1 cellular context compared by ENCODE assay signal in the genomic region with DNA sequence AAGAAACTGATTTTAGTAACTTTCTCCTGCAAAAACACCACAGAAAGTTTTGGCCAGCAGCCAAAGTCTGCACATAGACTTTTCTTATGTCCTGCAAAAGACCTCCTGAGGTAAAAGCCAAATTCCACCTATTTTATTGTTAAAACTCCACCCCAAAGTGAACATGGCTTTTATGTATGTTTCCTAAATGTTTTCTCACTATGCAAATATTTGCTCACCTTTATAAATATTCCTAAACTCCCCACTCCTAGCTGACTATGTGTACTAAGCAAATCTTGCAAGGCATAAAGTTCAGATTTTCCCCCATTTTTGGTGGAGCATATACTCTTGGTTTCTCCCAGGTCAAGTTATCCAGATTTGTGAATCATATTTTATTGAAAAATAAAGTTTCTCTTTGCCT.
TF ChIP-seq lines count a peak whose summit lies in the region.

No MANE protein-coding gene starts in this region.

TF ChIP-seq in HepG2, 621 proteins besides CTCF, POLR2A, EP300 and RAD21 (continued from another document and continues in another):
- TF ChIP-seq GRHL1 (CRISPR knock-in tag; conservative IDR thresholded peaks at IDR 0.05) (no peak), CREM (IDR thresholded peaks at IDR 0.05) (no peak), CREM (CRISPR knock-in tag; IDR thresholded peaks at IDR 0.05) (no peak), TBX2 (CRISPR knock-in tag; IDR thresholded peaks at IDR 0.05; ENCODE audit: borderline replicate concordance) (no peak), ARID3A (IDR thresholded peaks at IDR 0.05; ENCODE audit: low read depth, low read length) (0 out of 2 replicates have a peak, but pooled peaks have one; percentile 34), SP5 (CRISPR knock-in tag; IDR thresholded peaks at IDR 0.05; ENCODE audit: borderline replicate concordance, low read depth) (0 out of 2 replicates have a peak, but pooled peaks have one; percentile 20), ZSCAN31 (CRISPR knock-in tag; IDR thresholded peaks at IDR 0.05; ENCODE audit: low read depth) (no peak), MTA3 (CRISPR knock-in tag; IDR thresholded peaks at IDR 0.05) (no peak), FOXA1 (IDR thresholded peaks at IDR 0.05) (no peak), FOXA1 (CRISPR knock-in tag; IDR thresholded peaks at IDR 0.05) (0 out of 2 replicates have a peak, but pooled peaks have one; percentile 5), MBD4 (IDR thresholded peaks at IDR 0.05; ENCODE audit: borderline replicate concordance, low read length) (no peak), MXD4 (CRISPR knock-in tag; IDR thresholded peaks at IDR 0.05) (no peak), CCDC6 (CRISPR knock-in tag; IDR thresholded peaks at IDR 0.05) (no peak), ATRX (CRISPR knock-in tag; IDR thresholded peaks at IDR 0.05; ENCODE audit: borderline replicate concordance) (no peak), ZNF180 (CRISPR knock-in tag; IDR thresholded peaks at IDR 0.05; ENCODE audit: borderline replicate concordance, low read depth) (no peak), MYNN (CRISPR knock-in tag; IDR thresholded peaks at IDR 0.05; ENCODE audit: low read depth) (no peak), ZNF549 (CRISPR knock-in tag; IDR thresholded peaks at IDR 0.05) (no peak), ZNF773 (CRISPR knock-in tag; IDR thresholded peaks at IDR 0.05; ENCODE audit: borderline replicate concordance) (no peak), SALL2 (CRISPR knock-in tag; IDR thresholded peaks at IDR 0.05) (no peak), FOXK1 (CRISPR knock-in tag; IDR thresholded peaks at IDR 0.05; ENCODE audit: borderline replicate concordance, low read depth) (no peak), NCOA1 (CRISPR knock-in tag; IDR thresholded peaks at IDR 0.05) (no peak), ZNF639 (CRISPR knock-in tag; conservative IDR thresholded peaks at IDR 0.05) (no peak), ONECUT2 (CRISPR knock-in tag; IDR thresholded peaks at IDR 0.05) (no peak), SMAD3 (CRISPR knock-in tag; IDR thresholded peaks at IDR 0.05) (no peak), NFIC (IDR thresholded peaks at IDR 0.05; ENCODE audit: low read length) (0 out of 2 replicates have a peak, but pooled peaks have one; percentile 45), ZNF225 (CRISPR knock-in tag; IDR thresholded peaks at IDR 0.05) (no peak), JARID2 (CRISPR knock-in tag; IDR thresholded peaks at IDR 0.05; ENCODE audit: insufficient replicate concordance) (no peak), SMARCE1 (IDR thresholded peaks at IDR 0.05; ENCODE audit: borderline replicate concordance) (no peak)
- TF ChIP-seq, protein P1, sequence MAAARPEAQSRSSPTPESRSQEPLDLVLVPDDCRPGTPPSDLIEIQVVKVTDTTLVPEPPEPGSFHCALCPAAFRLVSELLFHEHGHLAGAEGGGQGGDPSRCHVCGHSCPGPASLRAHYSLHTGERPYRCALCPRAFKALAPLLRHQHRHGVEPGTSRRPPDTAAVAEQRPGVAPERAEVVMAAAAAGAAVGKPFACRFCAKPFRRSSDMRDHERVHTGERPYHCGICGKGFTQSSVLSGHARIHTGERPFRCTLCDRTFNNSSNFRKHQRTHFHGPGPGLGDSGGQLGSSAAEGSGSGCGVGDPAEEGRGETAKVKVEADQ (CRISPR knock-in tag; IDR thresholded peaks at IDR 0.05; ENCODE audit: borderline replicate concordance), result no peak
- TF ChIP-seq, protein P2, sequence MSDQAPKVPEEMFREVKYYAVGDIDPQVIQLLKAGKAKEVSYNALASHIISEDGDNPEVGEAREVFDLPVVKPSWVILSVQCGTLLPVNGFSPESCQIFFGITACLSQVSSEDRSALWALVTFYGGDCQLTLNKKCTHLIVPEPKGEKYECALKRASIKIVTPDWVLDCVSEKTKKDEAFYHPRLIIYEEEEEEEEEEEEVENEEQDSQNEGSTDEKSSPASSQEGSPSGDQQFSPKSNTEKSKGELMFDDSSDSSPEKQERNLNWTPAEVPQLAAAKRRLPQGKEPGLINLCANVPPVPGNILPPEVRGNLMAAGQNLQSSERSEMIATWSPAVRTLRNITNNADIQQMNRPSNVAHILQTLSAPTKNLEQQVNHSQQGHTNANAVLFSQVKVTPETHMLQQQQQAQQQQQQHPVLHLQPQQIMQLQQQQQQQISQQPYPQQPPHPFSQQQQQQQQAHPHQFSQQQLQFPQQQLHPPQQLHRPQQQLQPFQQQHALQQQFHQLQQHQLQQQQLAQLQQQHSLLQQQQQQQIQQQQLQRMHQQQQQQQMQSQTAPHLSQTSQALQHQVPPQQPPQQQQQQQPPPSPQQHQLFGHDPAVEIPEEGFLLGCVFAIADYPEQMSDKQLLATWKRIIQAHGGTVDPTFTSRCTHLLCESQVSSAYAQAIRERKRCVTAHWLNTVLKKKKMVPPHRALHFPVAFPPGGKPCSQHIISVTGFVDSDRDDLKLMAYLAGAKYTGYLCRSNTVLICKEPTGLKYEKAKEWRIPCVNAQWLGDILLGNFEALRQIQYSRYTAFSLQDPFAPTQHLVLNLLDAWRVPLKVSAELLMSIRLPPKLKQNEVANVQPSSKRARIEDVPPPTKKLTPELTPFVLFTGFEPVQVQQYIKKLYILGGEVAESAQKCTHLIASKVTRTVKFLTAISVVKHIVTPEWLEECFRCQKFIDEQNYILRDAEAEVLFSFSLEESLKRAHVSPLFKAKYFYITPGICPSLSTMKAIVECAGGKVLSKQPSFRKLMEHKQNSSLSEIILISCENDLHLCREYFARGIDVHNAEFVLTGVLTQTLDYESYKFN (CRISPR knock-in tag; conservative IDR thresholded peaks at IDR 0.05), result peak; percentile 57; the same call in 1 of the 2 replicates
- TF ChIP-seq, protein P3, sequence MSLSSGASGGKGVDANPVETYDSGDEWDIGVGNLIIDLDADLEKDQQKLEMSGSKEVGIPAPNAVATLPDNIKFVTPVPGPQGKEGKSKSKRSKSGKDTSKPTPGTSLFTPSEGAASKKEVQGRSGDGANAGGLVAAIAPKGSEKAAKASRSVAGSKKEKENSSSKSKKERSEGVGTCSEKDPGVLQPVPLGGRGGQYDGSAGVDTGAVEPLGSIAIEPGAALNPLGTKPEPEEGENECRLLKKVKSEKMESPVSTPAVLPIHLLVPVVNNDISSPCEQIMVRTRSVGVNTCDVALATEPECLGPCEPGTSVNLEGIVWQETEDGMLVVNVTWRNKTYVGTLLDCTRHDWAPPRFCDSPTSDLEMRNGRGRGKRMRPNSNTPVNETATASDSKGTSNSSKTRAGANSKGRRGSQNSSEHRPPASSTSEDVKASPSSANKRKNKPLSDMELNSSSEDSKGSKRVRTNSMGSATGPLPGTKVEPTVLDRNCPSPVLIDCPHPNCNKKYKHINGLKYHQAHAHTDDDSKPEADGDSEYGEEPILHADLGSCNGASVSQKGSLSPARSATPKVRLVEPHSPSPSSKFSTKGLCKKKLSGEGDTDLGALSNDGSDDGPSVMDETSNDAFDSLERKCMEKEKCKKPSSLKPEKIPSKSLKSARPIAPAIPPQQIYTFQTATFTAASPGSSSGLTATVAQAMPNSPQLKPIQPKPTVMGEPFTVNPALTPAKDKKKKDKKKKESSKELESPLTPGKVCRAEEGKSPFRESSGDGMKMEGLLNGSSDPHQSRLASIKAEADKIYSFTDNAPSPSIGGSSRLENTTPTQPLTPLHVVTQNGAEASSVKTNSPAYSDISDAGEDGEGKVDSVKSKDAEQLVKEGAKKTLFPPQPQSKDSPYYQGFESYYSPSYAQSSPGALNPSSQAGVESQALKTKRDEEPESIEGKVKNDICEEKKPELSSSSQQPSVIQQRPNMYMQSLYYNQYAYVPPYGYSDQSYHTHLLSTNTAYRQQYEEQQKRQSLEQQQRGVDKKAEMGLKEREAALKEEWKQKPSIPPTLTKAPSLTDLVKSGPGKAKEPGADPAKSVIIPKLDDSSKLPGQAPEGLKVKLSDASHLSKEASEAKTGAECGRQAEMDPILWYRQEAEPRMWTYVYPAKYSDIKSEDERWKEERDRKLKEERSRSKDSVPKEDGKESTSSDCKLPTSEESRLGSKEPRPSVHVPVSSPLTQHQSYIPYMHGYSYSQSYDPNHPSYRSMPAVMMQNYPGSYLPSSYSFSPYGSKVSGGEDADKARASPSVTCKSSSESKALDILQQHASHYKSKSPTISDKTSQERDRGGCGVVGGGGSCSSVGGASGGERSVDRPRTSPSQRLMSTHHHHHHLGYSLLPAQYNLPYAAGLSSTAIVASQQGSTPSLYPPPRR (CRISPR knock-in tag; IDR thresholded peaks at IDR 0.05; ENCODE audit: borderline replicate concordance), result no peak
- TF ChIP-seq, protein P4, sequence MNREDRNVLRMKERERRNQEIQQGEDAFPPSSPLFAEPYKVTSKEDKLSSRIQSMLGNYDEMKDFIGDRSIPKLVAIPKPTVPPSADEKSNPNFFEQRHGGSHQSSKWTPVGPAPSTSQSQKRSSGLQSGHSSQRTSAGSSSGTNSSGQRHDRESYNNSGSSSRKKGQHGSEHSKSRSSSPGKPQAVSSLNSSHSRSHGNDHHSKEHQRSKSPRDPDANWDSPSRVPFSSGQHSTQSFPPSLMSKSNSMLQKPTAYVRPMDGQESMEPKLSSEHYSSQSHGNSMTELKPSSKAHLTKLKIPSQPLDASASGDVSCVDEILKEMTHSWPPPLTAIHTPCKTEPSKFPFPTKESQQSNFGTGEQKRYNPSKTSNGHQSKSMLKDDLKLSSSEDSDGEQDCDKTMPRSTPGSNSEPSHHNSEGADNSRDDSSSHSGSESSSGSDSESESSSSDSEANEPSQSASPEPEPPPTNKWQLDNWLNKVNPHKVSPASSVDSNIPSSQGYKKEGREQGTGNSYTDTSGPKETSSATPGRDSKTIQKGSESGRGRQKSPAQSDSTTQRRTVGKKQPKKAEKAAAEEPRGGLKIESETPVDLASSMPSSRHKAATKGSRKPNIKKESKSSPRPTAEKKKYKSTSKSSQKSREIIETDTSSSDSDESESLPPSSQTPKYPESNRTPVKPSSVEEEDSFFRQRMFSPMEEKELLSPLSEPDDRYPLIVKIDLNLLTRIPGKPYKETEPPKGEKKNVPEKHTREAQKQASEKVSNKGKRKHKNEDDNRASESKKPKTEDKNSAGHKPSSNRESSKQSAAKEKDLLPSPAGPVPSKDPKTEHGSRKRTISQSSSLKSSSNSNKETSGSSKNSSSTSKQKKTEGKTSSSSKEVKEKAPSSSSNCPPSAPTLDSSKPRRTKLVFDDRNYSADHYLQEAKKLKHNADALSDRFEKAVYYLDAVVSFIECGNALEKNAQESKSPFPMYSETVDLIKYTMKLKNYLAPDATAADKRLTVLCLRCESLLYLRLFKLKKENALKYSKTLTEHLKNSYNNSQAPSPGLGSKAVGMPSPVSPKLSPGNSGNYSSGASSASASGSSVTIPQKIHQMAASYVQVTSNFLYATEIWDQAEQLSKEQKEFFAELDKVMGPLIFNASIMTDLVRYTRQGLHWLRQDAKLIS (CRISPR knock-in tag; IDR thresholded peaks at IDR 0.05), result no peak
- TF ChIP-seq, protein P5, sequence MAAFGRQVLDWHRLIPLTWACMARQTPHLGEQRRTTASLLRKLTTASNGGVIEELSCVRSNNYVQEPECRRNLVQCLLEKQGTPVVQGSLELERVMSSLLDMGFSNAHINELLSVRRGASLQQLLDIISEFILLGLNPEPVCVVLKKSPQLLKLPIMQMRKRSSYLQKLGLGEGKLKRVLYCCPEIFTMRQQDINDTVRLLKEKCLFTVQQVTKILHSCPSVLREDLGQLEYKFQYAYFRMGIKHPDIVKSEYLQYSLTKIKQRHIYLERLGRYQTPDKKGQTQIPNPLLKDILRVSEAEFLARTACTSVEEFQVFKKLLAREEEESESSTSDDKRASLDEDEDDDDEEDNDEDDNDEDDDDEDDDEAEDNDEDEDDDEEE (CRISPR knock-in tag; IDR thresholded peaks at IDR 0.05), result no peak
- TF ChIP-seq, protein P6, sequence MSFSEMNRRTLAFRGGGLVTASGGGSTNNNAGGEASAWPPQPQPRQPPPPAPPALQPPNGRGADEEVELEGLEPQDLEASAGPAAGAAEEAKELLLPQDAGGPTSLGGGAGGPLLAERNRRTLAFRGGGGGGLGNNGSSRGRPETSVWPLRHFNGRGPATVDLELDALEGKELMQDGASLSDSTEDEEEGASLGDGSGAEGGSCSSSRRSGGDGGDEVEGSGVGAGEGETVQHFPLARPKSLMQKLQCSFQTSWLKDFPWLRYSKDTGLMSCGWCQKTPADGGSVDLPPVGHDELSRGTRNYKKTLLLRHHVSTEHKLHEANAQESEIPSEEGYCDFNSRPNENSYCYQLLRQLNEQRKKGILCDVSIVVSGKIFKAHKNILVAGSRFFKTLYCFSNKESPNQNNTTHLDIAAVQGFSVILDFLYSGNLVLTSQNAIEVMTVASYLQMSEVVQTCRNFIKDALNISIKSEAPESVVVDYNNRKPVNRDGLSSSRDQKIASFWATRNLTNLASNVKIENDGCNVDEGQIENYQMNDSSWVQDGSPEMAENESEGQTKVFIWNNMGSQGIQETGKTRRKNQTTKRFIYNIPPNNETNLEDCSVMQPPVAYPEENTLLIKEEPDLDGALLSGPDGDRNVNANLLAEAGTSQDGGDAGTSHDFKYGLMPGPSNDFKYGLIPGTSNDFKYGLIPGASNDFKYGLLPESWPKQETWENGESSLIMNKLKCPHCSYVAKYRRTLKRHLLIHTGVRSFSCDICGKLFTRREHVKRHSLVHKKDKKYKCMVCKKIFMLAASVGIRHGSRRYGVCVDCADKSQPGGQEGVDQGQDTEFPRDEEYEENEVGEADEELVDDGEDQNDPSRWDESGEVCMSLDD (CRISPR knock-in tag; IDR thresholded peaks at IDR 0.05; ENCODE audit: borderline replicate concordance), result no peak
